ENCODE assay signal across 2 cellular contexts in the genomic region with DNA sequence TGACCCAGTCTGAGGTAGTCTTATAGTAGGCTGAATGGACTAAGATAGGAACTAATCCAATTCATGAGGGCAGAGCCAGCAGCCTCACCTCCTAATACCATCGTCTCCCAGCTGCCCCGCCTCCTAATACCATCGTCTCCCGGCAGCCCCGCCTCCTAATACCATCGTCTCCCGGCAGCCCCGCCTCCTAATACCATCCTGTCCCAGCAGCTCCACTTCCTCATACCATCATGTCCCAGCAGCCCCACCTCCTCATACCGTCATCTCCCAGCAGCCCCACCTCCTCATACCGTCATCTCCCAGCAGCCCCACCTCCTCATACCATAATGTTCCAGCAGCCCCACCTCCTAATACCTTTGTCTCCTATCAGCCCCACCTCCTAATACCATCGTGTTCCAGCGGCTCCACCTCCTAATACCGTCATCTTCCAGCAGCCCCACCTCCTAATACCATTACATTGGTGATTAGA.
A peak's percentile ranks its signal among the peaks of the same experiment; 100 is the strongest.
TF ChIP-seq lines count a peak whose summit lies in the region.

No MANE protein-coding gene starts in this region.

TF ChIP-seq in liver, 16 proteins besides CTCF, POLR2A, EP300 and RAD21:
- TF ChIP-seq, protein P1, sequence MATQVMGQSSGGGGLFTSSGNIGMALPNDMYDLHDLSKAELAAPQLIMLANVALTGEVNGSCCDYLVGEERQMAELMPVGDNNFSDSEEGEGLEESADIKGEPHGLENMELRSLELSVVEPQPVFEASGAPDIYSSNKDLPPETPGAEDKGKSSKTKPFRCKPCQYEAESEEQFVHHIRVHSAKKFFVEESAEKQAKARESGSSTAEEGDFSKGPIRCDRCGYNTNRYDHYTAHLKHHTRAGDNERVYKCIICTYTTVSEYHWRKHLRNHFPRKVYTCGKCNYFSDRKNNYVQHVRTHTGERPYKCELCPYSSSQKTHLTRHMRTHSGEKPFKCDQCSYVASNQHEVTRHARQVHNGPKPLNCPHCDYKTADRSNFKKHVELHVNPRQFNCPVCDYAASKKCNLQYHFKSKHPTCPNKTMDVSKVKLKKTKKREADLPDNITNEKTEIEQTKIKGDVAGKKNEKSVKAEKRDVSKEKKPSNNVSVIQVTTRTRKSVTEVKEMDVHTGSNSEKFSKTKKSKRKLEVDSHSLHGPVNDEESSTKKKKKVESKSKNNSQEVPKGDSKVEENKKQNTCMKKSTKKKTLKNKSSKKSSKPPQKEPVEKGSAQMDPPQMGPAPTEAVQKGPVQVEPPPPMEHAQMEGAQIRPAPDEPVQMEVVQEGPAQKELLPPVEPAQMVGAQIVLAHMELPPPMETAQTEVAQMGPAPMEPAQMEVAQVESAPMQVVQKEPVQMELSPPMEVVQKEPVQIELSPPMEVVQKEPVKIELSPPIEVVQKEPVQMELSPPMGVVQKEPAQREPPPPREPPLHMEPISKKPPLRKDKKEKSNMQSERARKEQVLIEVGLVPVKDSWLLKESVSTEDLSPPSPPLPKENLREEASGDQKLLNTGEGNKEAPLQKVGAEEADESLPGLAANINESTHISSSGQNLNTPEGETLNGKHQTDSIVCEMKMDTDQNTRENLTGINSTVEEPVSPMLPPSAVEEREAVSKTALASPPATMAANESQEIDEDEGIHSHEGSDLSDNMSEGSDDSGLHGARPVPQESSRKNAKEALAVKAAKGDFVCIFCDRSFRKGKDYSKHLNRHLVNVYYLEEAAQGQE (IDR thresholded peaks at IDR 0.05), result peak; percentile 72
- TF ChIP-seq, protein P2, sequence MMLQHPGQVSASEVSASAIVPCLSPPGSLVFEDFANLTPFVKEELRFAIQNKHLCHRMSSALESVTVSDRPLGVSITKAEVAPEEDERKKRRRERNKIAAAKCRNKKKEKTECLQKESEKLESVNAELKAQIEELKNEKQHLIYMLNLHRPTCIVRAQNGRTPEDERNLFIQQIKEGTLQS (IDR thresholded peaks at IDR 0.05), result no peak
- TF ChIP-seq FOXA2 (IDR thresholded peaks at IDR 0.05) (no peak), YY1 (IDR thresholded peaks at IDR 0.05) (no peak), GABPA (IDR thresholded peaks at IDR 0.05 in 1 of 2, conservative IDR thresholded peaks at IDR 0.05 in 1 of 2) (peak in 1 of 2 donors; percentile 40), JUND (IDR thresholded peaks at IDR 0.05) (peak in 1 of 2 donors; percentile 69), RXRA (IDR thresholded peaks at IDR 0.05) (no peak), NR2F2 (IDR thresholded peaks at IDR 0.05) (no peak), HNF4A (conservative IDR thresholded peaks at IDR 0.05) (peak in 1 of 2 donors; percentile 57)
- TF ChIP-seq, protein P3, sequence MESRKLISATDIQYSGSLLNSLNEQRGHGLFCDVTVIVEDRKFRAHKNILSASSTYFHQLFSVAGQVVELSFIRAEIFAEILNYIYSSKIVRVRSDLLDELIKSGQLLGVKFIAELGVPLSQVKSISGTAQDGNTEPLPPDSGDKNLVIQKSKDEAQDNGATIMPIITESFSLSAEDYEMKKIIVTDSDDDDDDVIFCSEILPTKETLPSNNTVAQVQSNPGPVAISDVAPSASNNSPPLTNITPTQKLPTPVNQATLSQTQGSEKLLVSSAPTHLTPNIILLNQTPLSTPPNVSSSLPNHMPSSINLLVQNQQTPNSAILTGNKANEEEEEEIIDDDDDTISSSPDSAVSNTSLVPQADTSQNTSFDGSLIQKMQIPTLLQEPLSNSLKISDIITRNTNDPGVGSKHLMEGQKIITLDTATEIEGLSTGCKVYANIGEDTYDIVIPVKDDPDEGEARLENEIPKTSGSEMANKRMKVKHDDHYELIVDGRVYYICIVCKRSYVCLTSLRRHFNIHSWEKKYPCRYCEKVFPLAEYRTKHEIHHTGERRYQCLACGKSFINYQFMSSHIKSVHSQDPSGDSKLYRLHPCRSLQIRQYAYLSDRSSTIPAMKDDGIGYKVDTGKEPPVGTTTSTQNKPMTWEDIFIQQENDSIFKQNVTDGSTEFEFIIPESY (IDR thresholded peaks at IDR 0.05), result no peak
TF ChIP-seq in liver: peak in this region for 4.

TF ChIP-seq in HepG2, 621 proteins besides CTCF, POLR2A, EP300 and RAD21:
- TF ChIP-seq TSC22D2 (CRISPR knock-in tag; IDR thresholded peaks at IDR 0.05; ENCODE audit: borderline replicate concordance), result no peak
